1 cellular context compared by ENCODE assay signal in the genomic region with DNA sequence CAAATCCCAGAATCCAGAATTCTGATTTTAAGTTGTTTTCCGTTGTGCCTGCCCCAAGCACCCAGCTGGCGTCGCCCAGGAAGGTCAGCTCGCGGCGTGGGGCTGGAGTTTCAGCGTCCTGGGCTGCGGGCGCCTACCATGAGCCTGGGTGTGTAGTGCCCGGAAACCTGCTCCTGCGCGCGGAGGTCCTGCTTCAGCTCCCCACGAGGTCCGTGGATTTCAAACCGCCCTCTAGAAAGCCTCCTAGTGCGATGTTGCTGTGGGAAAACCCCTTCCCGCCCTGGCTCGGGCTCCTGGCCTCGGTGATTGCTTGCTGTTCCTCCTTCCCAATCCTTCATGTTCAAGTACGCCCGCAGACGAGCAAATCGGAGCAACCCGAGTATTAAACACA.
TF ChIP-seq lines count a peak whose summit lies in the region.

No MANE protein-coding gene starts in this region.

TF ChIP-seq in GM23338, 12 proteins besides CTCF, POLR2A, EP300 and RAD21 (continued from another document):
- TF ChIP-seq ZNF114 (CRISPR knock-in tag; IDR thresholded peaks at IDR 0.05) (no peak), CREB1 (CRISPR knock-in tag; IDR thresholded peaks at IDR 0.05; ENCODE audit: low read depth) (no peak), ZNF331 (CRISPR knock-in tag; IDR thresholded peaks at IDR 0.05; ENCODE audit: low read depth) (no peak), JUNB (IDR thresholded peaks at IDR 0.05; ENCODE audit: unreplicated experiment) (no peak), ZNF462 (CRISPR knock-in tag; IDR thresholded peaks at IDR 0.05) (no peak), POLR2AphosphoS5 (IDR thresholded peaks at IDR 0.05; ENCODE audit: low read depth) (no peak)
- TF ChIP-seq, protein P1, sequence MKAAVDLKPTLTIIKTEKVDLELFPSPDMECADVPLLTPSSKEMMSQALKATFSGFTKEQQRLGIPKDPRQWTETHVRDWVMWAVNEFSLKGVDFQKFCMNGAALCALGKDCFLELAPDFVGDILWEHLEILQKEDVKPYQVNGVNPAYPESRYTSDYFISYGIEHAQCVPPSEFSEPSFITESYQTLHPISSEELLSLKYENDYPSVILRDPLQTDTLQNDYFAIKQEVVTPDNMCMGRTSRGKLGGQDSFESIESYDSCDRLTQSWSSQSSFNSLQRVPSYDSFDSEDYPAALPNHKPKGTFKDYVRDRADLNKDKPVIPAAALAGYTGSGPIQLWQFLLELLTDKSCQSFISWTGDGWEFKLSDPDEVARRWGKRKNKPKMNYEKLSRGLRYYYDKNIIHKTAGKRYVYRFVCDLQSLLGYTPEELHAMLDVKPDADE (IDR thresholded peaks at IDR 0.05): no peak
